Comparison of ENCODE assay signal across 8 cellular contexts in genomic region chr1:9128520-9129371, GRCh38. TPM values are rescaled to one million over a fixed set of nuclear protein-coding genes. Genes with fewer than 3 reads are reported as not detected.
DNase-seq lines count a peak whose midpoint lies in the region; ATAC-seq and TF ChIP-seq lines count a peak whose summit lies in the region.

A gene with protein sequence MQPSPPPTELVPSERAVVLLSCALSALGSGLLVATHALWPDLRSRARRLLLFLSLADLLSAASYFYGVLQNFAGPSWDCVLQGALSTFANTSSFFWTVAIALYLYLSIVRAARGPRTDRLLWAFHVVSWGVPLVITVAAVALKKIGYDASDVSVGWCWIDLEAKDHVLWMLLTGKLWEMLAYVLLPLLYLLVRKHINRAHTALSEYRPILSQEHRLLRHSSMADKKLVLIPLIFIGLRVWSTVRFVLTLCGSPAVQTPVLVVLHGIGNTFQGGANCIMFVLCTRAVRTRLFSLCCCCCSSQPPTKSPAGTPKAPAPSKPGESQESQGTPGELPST (minus strand): TSS chr1:9129102. CDS start chr1:9129027, 75 bp downstream.

- intact Hi-C loops in tibial artery (cut with DNase I; ENCODE audit: low total_unique reads): no loop called here

- peak; percentile 18 for TF ChIP-seq CTCF in RWPE2 (IDR thresholded peaks at IDR 0.05; ENCODE audit: poor library complexity, severe bottlenecking)
- no peak for TF ChIP-seq CTCF in osteoblast (IDR thresholded peaks at IDR 0.05; ENCODE audit: extremely low read depth, low read depth, low read length)
- peak in 1 of 2 experiments; percentile 18 for TF ChIP-seq CTCF in tibial artery (IDR thresholded peaks at IDR 0.05)

- H3K4me3 ChIP-seq in BLaER1: peak within 1 kb of the TSS; percentile 81
- peak within 1 kb of the TSS; percentile 69 for H3K4me3 ChIP-seq in RWPE2 (ENCODE audit: severe bottlenecking)
- peak within 1 kb of the TSS; percentile 76 for H3K4me3 ChIP-seq in osteoblast (ENCODE audit: insufficient read depth, low read length)
- H3K4me3 ChIP-seq in tibial artery: peak within 1 kb of the TSS; percentile 62 to 65

- peak within 1 kb of the TSS; percentile 99 for H3K4me2 ChIP-seq in BLaER1
- H3K4me2 ChIP-seq in osteoblast (ENCODE audit: insufficient read depth, low read length): peak within 1 kb of the TSS; percentile 87

- peak; percentile 48 for TF ChIP-seq POLR2A in GM19193 (IDR thresholded peaks at IDR 0.05; ENCODE audit: extremely low read depth, insufficient read depth, insufficient read length)

- H3K9ac ChIP-seq in BLaER1: peak within 1 kb of the TSS; percentile 79

- H3K36me3 ChIP-seq in BLaER1: no peaks in the 10 kb centered on the region
- no peaks in the 10 kb centered on the region for H3K36me3 ChIP-seq in RWPE2 (ENCODE audit: low read depth)
- no peaks in the 10 kb centered on the region for H3K36me3 ChIP-seq in osteoblast (ENCODE audit: insufficient read depth, low read length)
- H3K36me3 ChIP-seq in tibial artery: no peaks in the 10 kb centered on the region

- DNase-seq in RWPE2 (ENCODE audit: low spot score): peak; percentile 87
- peak; percentile 33 to 81 (median 62) for DNase-seq in activated naive CD4-positive, alpha-beta T cell (lab: John Stamatoyannopoulos, UW)
- peak; percentile 99 for DNase-seq in germinal center (ENCODE audit: low spot score)
- DNase-seq in osteoblast (ENCODE audit: insufficient read length, low spot score, missing footprints): peak; percentile 99
- DNase-seq in tibial artery: peak; percentile 80 to 91

- no peaks in the 10 kb centered on the region for H3K9me3 ChIP-seq in BLaER1
- H3K9me3 ChIP-seq in RWPE2 (ENCODE audit: severe bottlenecking): no peaks in the 10 kb centered on the region
- H3K9me3 ChIP-seq in osteoblast (ENCODE audit: low read depth, low read length): no peaks in the 10 kb centered on the region
- H3K9me3 ChIP-seq in tibial artery: no peaks in the 10 kb centered on the region

- H3K27me3 ChIP-seq in BLaER1 (peaks cover 15% of the 10 kb centered on the region; the same call in 1 of the 2 replicates), RWPE2 (ENCODE audit: insufficient read depth, poor library complexity, severe bottlenecking) (no peaks in the 10 kb centered on the region), osteoblast (ENCODE audit: insufficient read depth, low read length) (no peaks in the 10 kb centered on the region), tibial artery (no peaks in the 10 kb centered on the region)

- H4K20me1 ChIP-seq in BLaER1 (peaks cover 23% of the 10 kb centered on the region; the same call in 1 of the 2 replicates), osteoblast (ENCODE audit: insufficient read depth, low read length) (no peaks in the 10 kb centered on the region)

- peak within 1 kb of the TSS; percentile 79 for H3K27ac ChIP-seq in BLaER1
- H3K27ac ChIP-seq in RWPE2 (ENCODE audit: poor library complexity, severe bottlenecking): peak within 1 kb of the TSS; percentile 55
- peak within 1 kb of the TSS; percentile 15 for H3K27ac ChIP-seq in osteoblast (ENCODE audit: low read depth, low read length)
- H3K27ac ChIP-seq in tibial artery: peak within 1 kb of the TSS; percentile 94 to 96

- H3K4me1 ChIP-seq in BLaER1 (peaks cover 52% of the 10 kb centered on the region), RWPE2 (ENCODE audit: insufficient read depth, poor library complexity, severe bottlenecking) (peaks cover 8% of the 10 kb centered on the region), osteoblast (ENCODE audit: insufficient read depth, low read length) (peaks cover 22% of the 10 kb centered on the region), tibial artery (peaks cover 0 to 27% (median 17%) of the 10 kb centered on the region in 4 donors)

- peaks cover 6% of the 10 kb centered on the region for H3K79me2 ChIP-seq in osteoblast (ENCODE audit: insufficient read depth, low read length)

- H2AFZ ChIP-seq in osteoblast (ENCODE audit: low read length): peak within 1 kb of the TSS; percentile 81

- ATAC-seq in HG03354 (IDR thresholded peaks at IDR 0.05; ENCODE audit: poor library complexity, severe bottlenecking, unreplicated experiment) (peak; percentile 71), RWPE2 (ENCODE audit: low read depth) (peak; percentile 65)

RNA-seq across cellular contexts. Expression of the gene that starts here (rescaled TPM):
- total RNA-seq in osteoblast: 3.2 and 5.4 TPM in 2 replicates

Comparison
In these comparisons a context has a peak if more than half of its experiments do, and no peak if none do; other contexts are left out.
1. Peak in every context shown above with its lines: DNase-seq, ATAC-seq, H3K4me3 ChIP-seq and H3K27ac ChIP-seq.
2. H3K27ac ChIP-seq: peak in every context shown above with its lines; median percentile 95 in tibial artery; 79 in BLaER1; 55 in RWPE2; 15 in osteoblast.